ENCODE assay signal across 10 cellular contexts in the genomic region with DNA sequence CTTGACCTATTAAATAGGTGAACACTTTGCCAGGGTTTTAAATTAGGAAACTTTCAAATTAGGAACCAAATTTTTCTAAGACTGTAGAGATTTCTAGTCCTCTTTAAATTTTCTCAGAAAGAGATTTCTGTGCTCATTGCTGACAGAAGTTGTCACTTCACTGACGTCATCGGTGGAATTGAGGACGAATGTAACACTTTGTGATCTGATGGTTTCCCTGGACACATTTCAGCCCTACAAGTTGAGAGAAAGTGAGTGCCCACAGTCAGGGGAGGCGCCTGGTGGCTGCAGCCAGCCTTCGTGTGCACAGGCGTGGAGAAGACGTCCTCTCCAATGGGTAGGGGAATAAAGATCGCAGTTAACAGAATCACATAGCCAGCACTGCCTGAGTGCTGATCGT.
"Had no signal": no experiment of that assay in that cellular context is flagged by ENCODE, and none has a peak within 500 bp of the region (broad histone marks: within the 10 kb centered on the region; RNA-seq: fewer than 3 reads in every experiment).

No MANE protein-coding gene starts in this region.

- ATAC-seq: GM23338, K562 had no signal

- FAIRE-seq: H1, H54, K562 had no signal

- H3K4me3 ChIP-seq: GM23338, K562 had no signal

- H3K4me2 ChIP-seq: GM23338 had no signal

- H3K27ac ChIP-seq: HL-60 had no signal

- H2AFZ ChIP-seq: GM23338 had no signal

- DNase-seq: H9, HCEC 1CT, HFFc6, IMR-90, KG1 had no signal
